1 cellular context compared by ENCODE assay signal in genomic region chr1:90831910-90832309, GRCh38.
A peak's percentile ranks its signal among the peaks of the same experiment; 100 is the strongest.
TF ChIP-seq lines count a peak whose summit lies in the region.

No MANE protein-coding gene starts in this region.

TF ChIP-seq in HEK293, 187 proteins besides CTCF, POLR2A, EP300 and RAD21 (continued from another document):
- TF ChIP-seq TSHZ1 (tag by site-specific recombination; IDR thresholded peaks at IDR 0.05; ENCODE audit: borderline replicate concordance) = peak; percentile 86
- TF ChIP-seq ZNF391 (tag by site-specific recombination; IDR thresholded peaks at IDR 0.05; ENCODE audit: borderline replicate concordance, low read depth) = no peak
- TF ChIP-seq TCF7L2 (IDR thresholded peaks at IDR 0.05; ENCODE audit: borderline replicate concordance, low read depth, low read length) = peak; percentile 58
- TF ChIP-seq GLI4 (tag by site-specific recombination; IDR thresholded peaks at IDR 0.05) = no peak
- peak; percentile 80 for TF ChIP-seq ZNF2 (tag by site-specific recombination; IDR thresholded peaks at IDR 0.05)
- TF ChIP-seq ZNF585B (tag by site-specific recombination; IDR thresholded peaks at IDR 0.05) = no peak
- TF ChIP-seq ZNF558 (tag by site-specific recombination; IDR thresholded peaks at IDR 0.05) = 0 out of 2 replicates have a peak, but pooled peaks have one; percentile 38
- TF ChIP-seq, protein P1, sequence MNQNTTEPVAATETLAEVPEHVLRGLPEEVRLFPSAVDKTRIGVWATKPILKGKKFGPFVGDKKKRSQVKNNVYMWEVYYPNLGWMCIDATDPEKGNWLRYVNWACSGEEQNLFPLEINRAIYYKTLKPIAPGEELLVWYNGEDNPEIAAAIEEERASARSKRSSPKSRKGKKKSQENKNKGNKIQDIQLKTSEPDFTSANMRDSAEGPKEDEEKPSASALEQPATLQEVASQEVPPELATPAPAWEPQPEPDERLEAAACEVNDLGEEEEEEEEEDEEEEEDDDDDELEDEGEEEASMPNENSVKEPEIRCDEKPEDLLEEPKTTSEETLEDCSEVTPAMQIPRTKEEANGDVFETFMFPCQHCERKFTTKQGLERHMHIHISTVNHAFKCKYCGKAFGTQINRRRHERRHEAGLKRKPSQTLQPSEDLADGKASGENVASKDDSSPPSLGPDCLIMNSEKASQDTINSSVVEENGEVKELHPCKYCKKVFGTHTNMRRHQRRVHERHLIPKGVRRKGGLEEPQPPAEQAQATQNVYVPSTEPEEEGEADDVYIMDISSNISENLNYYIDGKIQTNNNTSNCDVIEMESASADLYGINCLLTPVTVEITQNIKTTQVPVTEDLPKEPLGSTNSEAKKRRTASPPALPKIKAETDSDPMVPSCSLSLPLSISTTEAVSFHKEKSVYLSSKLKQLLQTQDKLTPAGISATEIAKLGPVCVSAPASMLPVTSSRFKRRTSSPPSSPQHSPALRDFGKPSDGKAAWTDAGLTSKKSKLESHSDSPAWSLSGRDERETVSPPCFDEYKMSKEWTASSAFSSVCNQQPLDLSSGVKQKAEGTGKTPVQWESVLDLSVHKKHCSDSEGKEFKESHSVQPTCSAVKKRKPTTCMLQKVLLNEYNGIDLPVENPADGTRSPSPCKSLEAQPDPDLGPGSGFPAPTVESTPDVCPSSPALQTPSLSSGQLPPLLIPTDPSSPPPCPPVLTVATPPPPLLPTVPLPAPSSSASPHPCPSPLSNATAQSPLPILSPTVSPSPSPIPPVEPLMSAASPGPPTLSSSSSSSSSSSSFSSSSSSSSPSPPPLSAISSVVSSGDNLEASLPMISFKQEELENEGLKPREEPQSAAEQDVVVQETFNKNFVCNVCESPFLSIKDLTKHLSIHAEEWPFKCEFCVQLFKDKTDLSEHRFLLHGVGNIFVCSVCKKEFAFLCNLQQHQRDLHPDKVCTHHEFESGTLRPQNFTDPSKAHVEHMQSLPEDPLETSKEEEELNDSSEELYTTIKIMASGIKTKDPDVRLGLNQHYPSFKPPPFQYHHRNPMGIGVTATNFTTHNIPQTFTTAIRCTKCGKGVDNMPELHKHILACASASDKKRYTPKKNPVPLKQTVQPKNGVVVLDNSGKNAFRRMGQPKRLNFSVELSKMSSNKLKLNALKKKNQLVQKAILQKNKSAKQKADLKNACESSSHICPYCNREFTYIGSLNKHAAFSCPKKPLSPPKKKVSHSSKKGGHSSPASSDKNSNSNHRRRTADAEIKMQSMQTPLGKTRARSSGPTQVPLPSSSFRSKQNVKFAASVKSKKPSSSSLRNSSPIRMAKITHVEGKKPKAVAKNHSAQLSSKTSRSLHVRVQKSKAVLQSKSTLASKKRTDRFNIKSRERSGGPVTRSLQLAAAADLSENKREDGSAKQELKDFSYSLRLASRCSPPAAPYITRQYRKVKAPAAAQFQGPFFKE (tag by site-specific recombination; IDR thresholded peaks at IDR 0.05; ENCODE audit: borderline replicate concordance) = no peak
- peak; percentile 76 for TF ChIP-seq ZIC2 (tag by site-specific recombination; IDR thresholded peaks at IDR 0.05)
- TF ChIP-seq ZNF394 (tag by site-specific recombination; IDR thresholded peaks at IDR 0.05; ENCODE audit: borderline replicate concordance) = peak; percentile 94
- peak; percentile 61; the same call in 1 of the 2 replicates for TF ChIP-seq ZNF513 (tag by site-specific recombination; IDR thresholded peaks at IDR 0.05)
- TF ChIP-seq ZNF133 (tag by site-specific recombination; IDR thresholded peaks at IDR 0.05) = no peak
- TF ChIP-seq ZSCAN18 (tag by site-specific recombination; IDR thresholded peaks at IDR 0.05) = no peak
- TF ChIP-seq ZNF677 (tag by site-specific recombination; IDR thresholded peaks at IDR 0.05) = no peak
- TF ChIP-seq ZNF701 (tag by site-specific recombination; IDR thresholded peaks at IDR 0.05) = no peak
- no peak for TF ChIP-seq ZNF510 (tag by site-specific recombination; IDR thresholded peaks at IDR 0.05; ENCODE audit: insufficient replicate concordance)
- peak; percentile 60; the same call in 1 of the 2 replicates for TF ChIP-seq ZNF843 (tag by site-specific recombination; IDR thresholded peaks at IDR 0.05)
- peak; percentile 37; the same call in 1 of the 2 replicates for TF ChIP-seq ZBTB44 (tag by site-specific recombination; IDR thresholded peaks at IDR 0.05)
